ENCODE assay signal across 2 cellular contexts in genomic region chr2:3280683-3281520, GRCh38.
TF ChIP-seq lines count a peak whose summit lies in the region.

No MANE protein-coding gene starts in this region.

TF ChIP-seq in SK-N-SH, 30 proteins besides CTCF, POLR2A, EP300 and RAD21 (continued from another document):
- TF ChIP-seq REST (IDR thresholded peaks at IDR 0.05; ENCODE audit: low read depth, low read length) (no peak), JUND (IDR thresholded peaks at IDR 0.05) (no peak), YY1 (IDR thresholded peaks at IDR 0.05; ENCODE audit: low read depth) (no peak)
TF ChIP-seq in SK-N-SH: peak in this region for 0.

TF ChIP-seq in SK-N-SH treated with all-trans-retinoic acid at 6 μM for 48 hours, 23 proteins besides CTCF, POLR2A, EP300 and RAD21 (continued from another document):
- TF ChIP-seq CSRNP3 (CRISPR knock-in tag; IDR thresholded peaks at IDR 0.05) (no peak), POU6F1 (CRISPR knock-in tag; IDR thresholded peaks at IDR 0.05; ENCODE audit: borderline replicate concordance, low read depth) (no peak), ISL1 (CRISPR knock-in tag; IDR thresholded peaks at IDR 0.05) (no peak), OSR1 (CRISPR knock-in tag; IDR thresholded peaks at IDR 0.05) (no peak), ZNF565 (CRISPR knock-in tag; conservative IDR thresholded peaks at IDR 0.05; ENCODE audit: low read depth) (no peak), ZC3H10 (CRISPR knock-in tag; IDR thresholded peaks at IDR 0.05) (no peak), CREB5 (CRISPR knock-in tag; IDR thresholded peaks at IDR 0.05; ENCODE audit: low read depth) (no peak), PPARA (CRISPR knock-in tag; IDR thresholded peaks at IDR 0.05; ENCODE audit: borderline replicate concordance) (no peak), ZNF70 (CRISPR knock-in tag; IDR thresholded peaks at IDR 0.05) (no peak), ZFP30 (CRISPR knock-in tag; IDR thresholded peaks at IDR 0.05) (no peak), GLIS3 (CRISPR knock-in tag; IDR thresholded peaks at IDR 0.05) (no peak)
